ENCODE assay signal across 1 cellular context in the genomic region with DNA sequence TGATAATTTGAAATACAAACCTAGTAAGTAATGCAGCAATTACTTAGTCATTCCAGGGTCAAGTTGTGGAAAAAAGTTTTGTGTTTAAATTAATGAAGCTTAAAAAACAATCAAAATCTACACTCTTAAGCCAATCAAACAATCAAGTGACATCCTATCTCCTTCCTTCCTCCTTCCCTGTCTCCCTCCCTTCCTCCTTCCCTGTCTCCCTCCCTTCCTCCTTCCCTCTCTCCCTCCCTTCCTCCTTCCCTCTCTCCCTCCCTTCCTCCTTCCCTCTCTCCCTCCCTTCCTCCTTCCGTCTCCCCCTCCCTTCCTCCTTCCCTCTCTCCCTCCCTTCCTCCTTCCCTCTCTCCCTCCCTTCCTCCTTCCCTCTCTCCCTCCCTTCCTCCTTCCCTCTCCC.
TF ChIP-seq lines count a peak whose summit lies in the region.

No MANE protein-coding gene starts in this region.

TF ChIP-seq in K562, 482 proteins besides CTCF, POLR2A, EP300 and RAD21 (continued from another document):
- peak; percentile 90 for TF ChIP-seq PCBP1 (IDR thresholded peaks at IDR 0.05; ENCODE audit: low read depth, low read length, poor library complexity, severe bottlenecking)
